Comparison of ENCODE assay signal across 2 cellular contexts in the genomic region with DNA sequence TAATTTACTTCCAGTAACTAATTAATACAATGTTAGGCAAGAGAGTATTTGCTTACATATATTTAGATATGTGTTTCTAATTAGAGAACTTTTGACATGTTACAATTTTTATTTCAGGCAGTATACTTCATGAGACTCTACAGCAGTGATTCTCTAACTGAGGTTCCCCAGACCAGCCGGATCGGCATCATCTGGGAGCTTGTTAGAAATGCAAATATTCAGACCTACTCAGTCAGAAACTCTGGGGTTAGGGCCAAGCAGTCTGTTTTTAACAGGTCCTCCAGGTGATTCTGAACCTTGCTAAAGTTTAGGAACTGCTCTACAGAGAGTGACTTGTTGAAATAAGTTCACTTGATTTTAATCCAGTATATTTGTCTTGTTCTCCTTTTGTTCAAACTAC.
TF ChIP-seq lines count a peak whose summit lies in the region.

No MANE protein-coding gene starts in this region.

TF ChIP-seq in GM23338, 12 proteins besides CTCF, POLR2A, EP300 and RAD21 (continues in another document):
- TF ChIP-seq EZH2phosphoT487 (IDR thresholded peaks at IDR 0.05; ENCODE audit: unreplicated experiment) = no peak
- TF ChIP-seq JUNB (IDR thresholded peaks at IDR 0.05; ENCODE audit: unreplicated experiment) = no peak
- no peak for TF ChIP-seq ZNF331 (CRISPR knock-in tag; IDR thresholded peaks at IDR 0.05; ENCODE audit: low read depth)
- TF ChIP-seq, protein P1, sequence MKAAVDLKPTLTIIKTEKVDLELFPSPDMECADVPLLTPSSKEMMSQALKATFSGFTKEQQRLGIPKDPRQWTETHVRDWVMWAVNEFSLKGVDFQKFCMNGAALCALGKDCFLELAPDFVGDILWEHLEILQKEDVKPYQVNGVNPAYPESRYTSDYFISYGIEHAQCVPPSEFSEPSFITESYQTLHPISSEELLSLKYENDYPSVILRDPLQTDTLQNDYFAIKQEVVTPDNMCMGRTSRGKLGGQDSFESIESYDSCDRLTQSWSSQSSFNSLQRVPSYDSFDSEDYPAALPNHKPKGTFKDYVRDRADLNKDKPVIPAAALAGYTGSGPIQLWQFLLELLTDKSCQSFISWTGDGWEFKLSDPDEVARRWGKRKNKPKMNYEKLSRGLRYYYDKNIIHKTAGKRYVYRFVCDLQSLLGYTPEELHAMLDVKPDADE (IDR thresholded peaks at IDR 0.05) = no peak
- no peak for TF ChIP-seq EZH2 (IDR thresholded peaks at IDR 0.05; ENCODE audit: low read depth, unreplicated experiment)
- TF ChIP-seq, protein P2, sequence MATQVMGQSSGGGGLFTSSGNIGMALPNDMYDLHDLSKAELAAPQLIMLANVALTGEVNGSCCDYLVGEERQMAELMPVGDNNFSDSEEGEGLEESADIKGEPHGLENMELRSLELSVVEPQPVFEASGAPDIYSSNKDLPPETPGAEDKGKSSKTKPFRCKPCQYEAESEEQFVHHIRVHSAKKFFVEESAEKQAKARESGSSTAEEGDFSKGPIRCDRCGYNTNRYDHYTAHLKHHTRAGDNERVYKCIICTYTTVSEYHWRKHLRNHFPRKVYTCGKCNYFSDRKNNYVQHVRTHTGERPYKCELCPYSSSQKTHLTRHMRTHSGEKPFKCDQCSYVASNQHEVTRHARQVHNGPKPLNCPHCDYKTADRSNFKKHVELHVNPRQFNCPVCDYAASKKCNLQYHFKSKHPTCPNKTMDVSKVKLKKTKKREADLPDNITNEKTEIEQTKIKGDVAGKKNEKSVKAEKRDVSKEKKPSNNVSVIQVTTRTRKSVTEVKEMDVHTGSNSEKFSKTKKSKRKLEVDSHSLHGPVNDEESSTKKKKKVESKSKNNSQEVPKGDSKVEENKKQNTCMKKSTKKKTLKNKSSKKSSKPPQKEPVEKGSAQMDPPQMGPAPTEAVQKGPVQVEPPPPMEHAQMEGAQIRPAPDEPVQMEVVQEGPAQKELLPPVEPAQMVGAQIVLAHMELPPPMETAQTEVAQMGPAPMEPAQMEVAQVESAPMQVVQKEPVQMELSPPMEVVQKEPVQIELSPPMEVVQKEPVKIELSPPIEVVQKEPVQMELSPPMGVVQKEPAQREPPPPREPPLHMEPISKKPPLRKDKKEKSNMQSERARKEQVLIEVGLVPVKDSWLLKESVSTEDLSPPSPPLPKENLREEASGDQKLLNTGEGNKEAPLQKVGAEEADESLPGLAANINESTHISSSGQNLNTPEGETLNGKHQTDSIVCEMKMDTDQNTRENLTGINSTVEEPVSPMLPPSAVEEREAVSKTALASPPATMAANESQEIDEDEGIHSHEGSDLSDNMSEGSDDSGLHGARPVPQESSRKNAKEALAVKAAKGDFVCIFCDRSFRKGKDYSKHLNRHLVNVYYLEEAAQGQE (IDR thresholded peaks at IDR 0.05; ENCODE audit: unreplicated experiment) = no peak
- no peak for TF ChIP-seq CREB1 (CRISPR knock-in tag; IDR thresholded peaks at IDR 0.05; ENCODE audit: low read depth)
- no peak for TF ChIP-seq POLR2AphosphoS5 (IDR thresholded peaks at IDR 0.05; ENCODE audit: low read depth)
- no peak for TF ChIP-seq NANOG (IDR thresholded peaks at IDR 0.05; ENCODE audit: borderline replicate concordance)
- TF ChIP-seq, protein P3, sequence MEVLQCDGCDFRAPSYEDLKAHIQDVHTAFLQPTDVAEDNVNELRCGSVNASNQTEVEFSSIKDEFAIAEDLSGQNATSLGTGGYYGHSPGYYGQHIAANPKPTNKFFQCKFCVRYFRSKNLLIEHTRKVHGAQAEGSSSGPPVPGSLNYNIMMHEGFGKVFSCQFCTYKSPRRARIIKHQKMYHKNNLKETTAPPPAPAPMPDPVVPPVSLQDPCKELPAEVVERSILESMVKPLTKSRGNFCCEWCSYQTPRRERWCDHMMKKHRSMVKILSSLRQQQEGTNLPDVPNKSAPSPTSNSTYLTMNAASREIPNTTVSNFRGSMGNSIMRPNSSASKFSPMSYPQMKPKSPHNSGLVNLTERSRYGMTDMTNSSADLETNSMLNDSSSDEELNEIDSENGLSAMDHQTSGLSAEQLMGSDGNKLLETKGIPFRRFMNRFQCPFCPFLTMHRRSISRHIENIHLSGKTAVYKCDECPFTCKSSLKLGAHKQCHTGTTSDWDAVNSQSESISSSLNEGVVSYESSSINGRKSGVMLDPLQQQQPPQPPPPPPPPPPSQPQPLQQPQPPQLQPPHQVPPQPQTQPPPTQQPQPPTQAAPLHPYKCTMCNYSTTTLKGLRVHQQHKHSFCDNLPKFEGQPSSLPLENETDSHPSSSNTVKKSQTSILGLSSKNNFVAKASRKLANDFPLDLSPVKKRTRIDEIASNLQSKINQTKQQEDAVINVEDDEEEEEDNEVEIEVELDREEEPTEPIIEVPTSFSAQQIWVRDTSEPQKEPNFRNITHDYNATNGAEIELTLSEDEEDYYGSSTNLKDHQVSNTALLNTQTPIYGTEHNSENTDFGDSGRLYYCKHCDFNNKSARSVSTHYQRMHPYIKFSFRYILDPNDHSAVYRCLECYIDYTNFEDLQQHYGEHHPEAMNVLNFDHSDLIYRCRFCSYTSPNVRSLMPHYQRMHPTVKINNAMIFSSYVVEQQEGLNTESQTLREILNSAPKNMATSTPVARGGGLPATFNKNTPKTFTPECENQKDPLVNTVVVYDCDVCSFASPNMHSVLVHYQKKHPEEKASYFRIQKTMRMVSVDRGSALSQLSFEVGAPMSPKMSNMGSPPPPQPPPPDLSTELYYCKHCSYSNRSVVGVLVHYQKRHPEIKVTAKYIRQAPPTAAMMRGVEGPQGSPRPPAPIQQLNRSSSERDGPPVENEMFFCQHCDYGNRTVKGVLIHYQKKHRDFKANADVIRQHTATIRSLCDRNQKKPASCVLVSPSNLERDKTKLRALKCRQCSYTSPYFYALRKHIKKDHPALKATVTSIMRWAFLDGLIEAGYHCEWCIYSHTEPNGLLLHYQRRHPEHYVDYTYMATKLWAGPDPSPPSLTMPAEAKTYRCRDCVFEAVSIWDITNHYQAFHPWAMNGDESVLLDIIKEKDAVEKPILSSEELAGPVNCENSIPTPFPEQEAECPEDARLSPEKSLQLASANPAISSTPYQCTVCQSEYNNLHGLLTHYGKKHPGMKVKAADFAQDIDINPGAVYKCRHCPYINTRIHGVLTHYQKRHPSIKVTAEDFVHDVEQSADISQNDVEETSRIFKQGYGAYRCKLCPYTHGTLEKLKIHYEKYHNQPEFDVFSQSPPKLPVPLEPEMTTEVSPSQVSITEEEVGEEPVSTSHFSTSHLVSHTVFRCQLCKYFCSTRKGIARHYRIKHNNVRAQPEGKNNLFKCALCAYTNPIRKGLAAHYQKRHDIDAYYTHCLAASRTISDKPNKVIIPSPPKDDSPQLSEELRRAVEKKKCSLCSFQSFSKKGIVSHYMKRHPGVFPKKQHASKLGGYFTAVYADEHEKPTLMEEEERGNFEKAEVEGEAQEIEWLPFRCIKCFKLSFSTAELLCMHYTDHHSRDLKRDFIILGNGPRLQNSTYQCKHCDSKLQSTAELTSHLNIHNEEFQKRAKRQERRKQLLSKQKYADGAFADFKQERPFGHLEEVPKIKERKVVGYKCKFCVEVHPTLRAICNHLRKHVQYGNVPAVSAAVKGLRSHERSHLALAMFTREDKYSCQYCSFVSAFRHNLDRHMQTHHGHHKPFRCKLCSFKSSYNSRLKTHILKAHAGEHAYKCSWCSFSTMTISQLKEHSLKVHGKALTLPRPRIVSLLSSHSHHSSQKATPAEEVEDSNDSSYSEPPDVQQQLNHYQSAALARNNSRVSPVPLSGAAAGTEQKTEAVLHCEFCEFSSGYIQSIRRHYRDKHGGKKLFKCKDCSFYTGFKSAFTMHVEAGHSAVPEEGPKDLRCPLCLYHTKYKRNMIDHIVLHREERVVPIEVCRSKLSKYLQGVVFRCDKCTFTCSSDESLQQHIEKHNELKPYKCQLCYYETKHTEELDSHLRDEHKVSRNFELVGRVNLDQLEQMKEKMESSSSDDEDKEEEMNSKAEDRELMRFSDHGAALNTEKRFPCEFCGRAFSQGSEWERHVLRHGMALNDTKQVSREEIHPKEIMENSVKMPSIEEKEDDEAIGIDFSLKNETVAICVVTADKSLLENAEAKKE (CRISPR knock-in tag; IDR thresholded peaks at IDR 0.05) = no peak

TF ChIP-seq in GM12878, 131 proteins besides CTCF, POLR2A, EP300 and RAD21 (continues in another document):
- TF ChIP-seq, protein P4, sequence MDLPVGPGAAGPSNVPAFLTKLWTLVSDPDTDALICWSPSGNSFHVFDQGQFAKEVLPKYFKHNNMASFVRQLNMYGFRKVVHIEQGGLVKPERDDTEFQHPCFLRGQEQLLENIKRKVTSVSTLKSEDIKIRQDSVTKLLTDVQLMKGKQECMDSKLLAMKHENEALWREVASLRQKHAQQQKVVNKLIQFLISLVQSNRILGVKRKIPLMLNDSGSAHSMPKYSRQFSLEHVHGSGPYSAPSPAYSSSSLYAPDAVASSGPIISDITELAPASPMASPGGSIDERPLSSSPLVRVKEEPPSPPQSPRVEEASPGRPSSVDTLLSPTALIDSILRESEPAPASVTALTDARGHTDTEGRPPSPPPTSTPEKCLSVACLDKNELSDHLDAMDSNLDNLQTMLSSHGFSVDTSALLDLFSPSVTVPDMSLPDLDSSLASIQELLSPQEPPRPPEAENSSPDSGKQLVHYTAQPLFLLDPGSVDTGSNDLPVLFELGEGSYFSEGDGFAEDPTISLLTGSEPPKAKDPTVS (IDR thresholded peaks at IDR 0.05; ENCODE audit: low read depth, low read length) = no peak
- TF ChIP-seq NFYA (IDR thresholded peaks at IDR 0.05; ENCODE audit: borderline replicate concordance, low read depth, low read length) (no peak), POU2F2 (IDR thresholded peaks at IDR 0.05; ENCODE audit: borderline replicate concordance, low read depth, low read length) (no peak), TCF7 (IDR thresholded peaks at IDR 0.05; ENCODE audit: borderline replicate concordance) (no peak), LARP7 (IDR thresholded peaks at IDR 0.05) (no peak), YY1 (IDR thresholded peaks at IDR 0.05; ENCODE audit: low read depth, low read length) (no peak), SMAD1 (IDR thresholded peaks at IDR 0.05; ENCODE audit: low read depth, partially characterized antibody) (no peak), CREM (IDR thresholded peaks at IDR 0.05; ENCODE audit: low read depth) (no peak), TARDBP (IDR thresholded peaks at IDR 0.05; ENCODE audit: borderline replicate concordance) (no peak), TAF1 (IDR thresholded peaks at IDR 0.05; ENCODE audit: borderline replicate concordance, low read depth, low read length) (no peak), CBX5 (IDR thresholded peaks at IDR 0.05; ENCODE audit: low read depth) (no peak), ZNF622 (IDR thresholded peaks at IDR 0.05) (no peak), PAX5 (IDR thresholded peaks at IDR 0.05; ENCODE audit: borderline replicate concordance, low read depth, low read length) (no peak)
- TF ChIP-seq, protein P5, sequence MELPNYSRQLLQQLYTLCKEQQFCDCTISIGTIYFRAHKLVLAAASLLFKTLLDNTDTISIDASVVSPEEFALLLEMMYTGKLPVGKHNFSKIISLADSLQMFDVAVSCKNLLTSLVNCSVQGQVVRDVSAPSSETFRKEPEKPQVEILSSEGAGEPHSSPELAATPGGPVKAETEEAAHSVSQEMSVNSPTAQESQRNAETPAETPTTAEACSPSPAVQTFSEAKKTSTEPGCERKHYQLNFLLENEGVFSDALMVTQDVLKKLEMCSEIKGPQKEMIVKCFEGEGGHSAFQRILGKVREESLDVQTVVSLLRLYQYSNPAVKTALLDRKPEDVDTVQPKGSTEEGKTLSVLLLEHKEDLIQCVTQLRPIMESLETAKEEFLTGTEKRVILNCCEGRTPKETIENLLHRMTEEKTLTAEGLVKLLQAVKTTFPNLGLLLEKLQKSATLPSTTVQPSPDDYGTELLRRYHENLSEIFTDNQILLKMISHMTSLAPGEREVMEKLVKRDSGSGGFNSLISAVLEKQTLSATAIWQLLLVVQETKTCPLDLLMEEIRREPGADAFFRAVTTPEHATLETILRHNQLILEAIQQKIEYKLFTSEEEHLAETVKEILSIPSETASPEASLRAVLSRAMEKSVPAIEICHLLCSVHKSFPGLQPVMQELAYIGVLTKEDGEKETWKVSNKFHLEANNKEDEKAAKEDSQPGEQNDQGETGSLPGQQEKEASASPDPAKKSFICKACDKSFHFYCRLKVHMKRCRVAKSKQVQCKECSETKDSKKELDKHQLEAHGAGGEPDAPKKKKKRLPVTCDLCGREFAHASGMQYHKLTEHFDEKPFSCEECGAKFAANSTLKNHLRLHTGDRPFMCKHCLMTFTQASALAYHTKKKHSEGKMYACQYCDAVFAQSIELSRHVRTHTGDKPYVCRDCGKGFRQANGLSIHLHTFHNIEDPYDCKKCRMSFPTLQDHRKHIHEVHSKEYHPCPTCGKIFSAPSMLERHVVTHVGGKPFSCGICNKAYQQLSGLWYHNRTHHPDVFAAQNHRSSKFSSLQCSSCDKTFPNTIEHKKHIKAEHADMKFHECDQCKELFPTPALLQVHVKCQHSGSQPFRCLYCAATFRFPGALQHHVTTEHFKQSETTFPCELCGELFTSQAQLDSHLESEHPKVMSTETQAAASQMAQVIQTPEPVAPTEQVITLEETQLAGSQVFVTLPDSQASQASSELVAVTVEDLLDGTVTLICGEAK (IDR thresholded peaks at IDR 0.05; ENCODE audit: borderline replicate concordance) = no peak
- TF ChIP-seq, protein P6, sequence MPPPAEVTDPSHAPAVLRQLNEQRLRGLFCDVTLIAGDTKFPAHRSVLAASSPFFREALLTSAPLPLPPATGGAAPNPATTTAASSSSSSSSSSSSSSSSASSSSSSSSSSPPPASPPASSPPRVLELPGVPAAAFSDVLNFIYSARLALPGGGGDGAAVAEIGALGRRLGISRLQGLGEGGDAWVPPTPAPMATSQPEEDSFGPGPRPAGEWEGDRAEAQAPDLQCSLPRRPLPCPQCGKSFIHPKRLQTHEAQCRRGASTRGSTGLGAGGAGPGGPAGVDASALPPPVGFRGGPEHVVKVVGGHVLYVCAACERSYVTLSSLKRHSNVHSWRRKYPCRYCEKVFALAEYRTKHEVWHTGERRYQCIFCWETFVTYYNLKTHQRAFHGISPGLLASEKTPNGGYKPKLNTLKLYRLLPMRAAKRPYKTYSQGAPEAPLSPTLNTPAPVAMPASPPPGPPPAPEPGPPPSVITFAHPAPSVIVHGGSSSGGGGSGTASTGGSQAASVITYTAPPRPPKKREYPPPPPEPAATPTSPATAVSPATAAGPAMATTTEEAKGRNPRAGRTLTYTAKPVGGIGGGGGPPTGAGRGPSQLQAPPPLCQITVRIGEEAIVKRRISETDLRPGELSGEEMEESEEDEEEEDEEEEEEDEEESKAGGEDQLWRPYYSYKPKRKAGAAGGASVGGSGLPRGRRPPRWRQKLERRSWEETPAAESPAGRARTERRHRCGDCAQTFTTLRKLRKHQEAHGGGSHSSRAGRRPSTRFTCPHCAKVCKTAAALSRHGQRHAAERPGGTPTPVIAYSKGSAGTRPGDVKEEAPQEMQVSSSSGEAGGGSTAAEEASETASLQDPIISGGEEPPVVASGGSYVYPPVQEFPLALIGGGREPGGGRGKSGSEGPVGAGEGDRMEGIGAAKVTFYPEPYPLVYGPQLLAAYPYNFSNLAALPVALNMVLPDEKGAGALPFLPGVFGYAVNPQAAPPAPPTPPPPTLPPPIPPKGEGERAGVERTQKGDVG (CRISPR knock-in tag; IDR thresholded peaks at IDR 0.05) = no peak
- TF ChIP-seq, protein P7, sequence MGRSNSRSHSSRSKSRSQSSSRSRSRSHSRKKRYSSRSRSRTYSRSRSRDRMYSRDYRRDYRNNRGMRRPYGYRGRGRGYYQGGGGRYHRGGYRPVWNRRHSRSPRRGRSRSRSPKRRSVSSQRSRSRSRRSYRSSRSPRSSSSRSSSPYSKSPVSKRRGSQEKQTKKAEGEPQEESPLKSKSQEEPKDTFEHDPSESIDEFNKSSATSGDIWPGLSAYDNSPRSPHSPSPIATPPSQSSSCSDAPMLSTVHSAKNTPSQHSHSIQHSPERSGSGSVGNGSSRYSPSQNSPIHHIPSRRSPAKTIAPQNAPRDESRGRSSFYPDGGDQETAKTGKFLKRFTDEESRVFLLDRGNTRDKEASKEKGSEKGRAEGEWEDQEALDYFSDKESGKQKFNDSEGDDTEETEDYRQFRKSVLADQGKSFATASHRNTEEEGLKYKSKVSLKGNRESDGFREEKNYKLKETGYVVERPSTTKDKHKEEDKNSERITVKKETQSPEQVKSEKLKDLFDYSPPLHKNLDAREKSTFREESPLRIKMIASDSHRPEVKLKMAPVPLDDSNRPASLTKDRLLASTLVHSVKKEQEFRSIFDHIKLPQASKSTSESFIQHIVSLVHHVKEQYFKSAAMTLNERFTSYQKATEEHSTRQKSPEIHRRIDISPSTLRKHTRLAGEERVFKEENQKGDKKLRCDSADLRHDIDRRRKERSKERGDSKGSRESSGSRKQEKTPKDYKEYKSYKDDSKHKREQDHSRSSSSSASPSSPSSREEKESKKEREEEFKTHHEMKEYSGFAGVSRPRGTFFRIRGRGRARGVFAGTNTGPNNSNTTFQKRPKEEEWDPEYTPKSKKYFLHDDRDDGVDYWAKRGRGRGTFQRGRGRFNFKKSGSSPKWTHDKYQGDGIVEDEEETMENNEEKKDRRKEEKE (IDR thresholded peaks at IDR 0.05) = no peak
